8 cellular contexts compared by ENCODE assay signal in genomic region chr22:17999851-18000250, GRCh38. TPM values are rescaled to one million over a fixed set of nuclear protein-coding genes. Genes with fewer than 3 reads are reported as not detected.
DNase-seq lines count a peak whose midpoint lies in the region; ATAC-seq, FAIRE-seq and TF ChIP-seq lines count a peak whose summit lies in the region.

No MANE protein-coding gene starts in this region.

- no peak overlapping the region for H3K4ac ChIP-seq in mesendoderm (ENCODE audit: low read depth, low read length)

- H3K79me2 ChIP-seq in GM23338 (replicated peaks; ENCODE audit: insufficient read depth), result peaks cover 55% of the 10 kb centered on the region
- H3K79me2 ChIP-seq in astrocyte (ENCODE audit: insufficient read depth, low read length), result peaks cover 63% of the 10 kb centered on the region
- H3K79me2 ChIP-seq in mesendoderm (ENCODE audit: control insufficient read depth, insufficient read depth, low read length), result peaks cover 19% of the 10 kb centered on the region

- peaks cover 7% of the 10 kb centered on the region for H3K4me1 Mint-ChIP-seq in GM23338
- H3K4me1 Mint-ChIP-seq in astrocyte (ENCODE audit: low read depth, unreplicated experiment), result peaks cover 26% of the 10 kb centered on the region

- H2BK15ac ChIP-seq in mesendoderm (replicated peaks; ENCODE audit: low read depth), result no peak overlapping the region

- H4K20me1 ChIP-seq in GM23338 (replicated peaks; ENCODE audit: insufficient read depth), result peaks cover 20% of the 10 kb centered on the region; the same call in 1 of the 2 replicates
- peaks cover 49% of the 10 kb centered on the region for H4K20me1 ChIP-seq in astrocyte (ENCODE audit: insufficient read depth, low read length)

- CTCF ChIA-PET in A673 (lab: Charles Lee), result interaction anchor here (0.7 to 0.8 kb wide), 2 partner anchors 40 to 76 kb away, joined by 3 to 5 read pairs; no protein-coding TSS in a partner anchor

- DNase-seq in A673 (ENCODE audit: low spot score) (no peak), GM23338 (ENCODE audit: low spot score) (no peak), astrocyte (ENCODE audit: low read depth) (no peak), mesendoderm (no peak), COLO829 (ENCODE audit: low spot score) (no peak), NCI-H1930 (lab: John Stamatoyannopoulos, UW) (no peak)
- no peak for DNase-seq in stimulated activated CD4-positive, alpha-beta T cell treated with anti-CD3 and anti-CD28 coated beads, Interleukin-4, amount 100 ng/mL, for 1 hour

- ATAC-seq in GM23338 (peak; percentile 7; the same call in 1 of the 3 replicates), GM21360 (IDR thresholded peaks at IDR 0.05; ENCODE audit: unreplicated experiment) (no peak)

- H4K5ac ChIP-seq in mesendoderm (ENCODE audit: low read length), result no peak overlapping the region

- H3K36me3 Mint-ChIP-seq in GM23338 (ENCODE audit: low read depth) (no peaks in the 10 kb centered on the region; the same call in 2 of the 3 replicates), astrocyte (ENCODE audit: low read depth, unreplicated experiment) (peaks cover 5% of the 10 kb centered on the region)

- no peak overlapping the region for H2AFZ ChIP-seq in GM23338
- no peak overlapping the region for H2AFZ ChIP-seq in astrocyte (ENCODE audit: low read depth, low read length)

- FAIRE-seq in astrocyte (lab: Jason Lieb, UNC), result no peak

- H3K27ac ChIP-seq in A673 (ENCODE audit: low read depth, low read length, poor library complexity, severe bottlenecking) (no peak overlapping the region), GM23338 (ENCODE audit: low read depth) (no peak overlapping the region), astrocyte (ENCODE audit: low read depth, low read length) (no peak overlapping the region), mesendoderm (ENCODE audit: low read depth, low read length) (no peak overlapping the region)

- H3K9me3 Mint-ChIP-seq in GM23338 (peaks cover 8% of the 10 kb centered on the region; the same call in 1 of the 3 replicates), astrocyte (ENCODE audit: unreplicated experiment) (no peaks in the 10 kb centered on the region)

- POLR2A ChIA-PET in A673 (lab: Charles Lee; ENCODE audit: low non-redundant PET), result no interaction called here

- H2AK5ac ChIP-seq in mesendoderm (ENCODE audit: low read length), result no peak overlapping the region

- H3K27me3 Mint-ChIP-seq in GM23338 (ENCODE audit: insufficient read depth, low read depth, poor library complexity) (peaks cover 14% of the 10 kb centered on the region), astrocyte (ENCODE audit: low read depth, unreplicated experiment) (no peaks in the 10 kb centered on the region)

- H3K4me2 ChIP-seq in GM23338 (peak overlapping the region; percentile 97), astrocyte (ENCODE audit: low read length) (peak overlapping the region; percentile 93), mesendoderm (ENCODE audit: low read length) (peak overlapping the region; percentile 78)

- BruUV-seq in A673 (replicated peaks; lab: Mats Ljungman, UMichigan), result TSS peak; percentile 43

- no peak overlapping the region for H3K56ac ChIP-seq in mesendoderm (ENCODE audit: low read length)

- H3K9me3 ChIP-seq in A673 (ENCODE audit: low read depth, low read length, poor library complexity, severe bottlenecking) (no peaks in the 10 kb centered on the region), astrocyte (ENCODE audit: insufficient read depth, low read depth, low read length) (no peaks in the 10 kb centered on the region)

- peak overlapping the region; percentile 90 for H3K4me3 ChIP-seq in A673 (ENCODE audit: low read depth, low read length, poor library complexity, severe bottlenecking)
- H3K4me3 ChIP-seq in GM23338, result peak overlapping the region; percentile 84
- peak overlapping the region; percentile 83 for H3K4me3 ChIP-seq in astrocyte (ENCODE audit: insufficient read depth, low read depth, low read length)
- no peak overlapping the region for H3K4me3 ChIP-seq in mesendoderm (ENCODE audit: low read length)

- no peaks in the 10 kb centered on the region; the same call in 1 of the 2 replicates for H3K9me2 ChIP-seq in GM23338 (ENCODE audit: insufficient read depth)

- peaks cover 12% of the 10 kb centered on the region for H3K79me1 ChIP-seq in mesendoderm (ENCODE audit: low read length)

- H2BK120ac ChIP-seq in mesendoderm (ENCODE audit: low read depth, low read length), result no peak overlapping the region

- H2BK5ac ChIP-seq in mesendoderm (ENCODE audit: low read length), result no peak overlapping the region

- no peaks in the 10 kb centered on the region for H3K36me3 ChIP-seq in A673 (ENCODE audit: insufficient read depth, low read length, poor library complexity, severe bottlenecking)
- H3K36me3 ChIP-seq in GM23338 (ENCODE audit: insufficient read depth), result no peaks in the 10 kb centered on the region
- no peaks in the 10 kb centered on the region for H3K36me3 ChIP-seq in astrocyte (ENCODE audit: insufficient read depth, low read length)
- H3K36me3 ChIP-seq in mesendoderm (ENCODE audit: control insufficient read depth, insufficient read depth, low read length), result no peaks in the 10 kb centered on the region

- H3K4me1 ChIP-seq in A673 (ENCODE audit: insufficient read depth, low read length, poor library complexity, severe bottlenecking) (peaks cover 9% of the 10 kb centered on the region), GM23338 (ENCODE audit: insufficient read depth) (peaks cover 10% of the 10 kb centered on the region), astrocyte (ENCODE audit: insufficient read depth, low read length) (peaks cover 12% of the 10 kb centered on the region), mesendoderm (ENCODE audit: control insufficient read depth, low read depth, low read length) (no peaks in the 10 kb centered on the region)

- no peak overlapping the region for H4K8ac ChIP-seq in mesendoderm (ENCODE audit: low read depth, low read length)

- no peak for TF ChIP-seq CTCF in A673 (conservative IDR thresholded peaks at IDR 0.05; ENCODE audit: low read depth, low read length)
- TF ChIP-seq CTCF in GM23338 (conservative IDR thresholded peaks at IDR 0.05; ENCODE audit: low read depth in 2 of 2), result no peak
- no peak for TF ChIP-seq CTCF in astrocyte (IDR thresholded peaks at IDR 0.05; ENCODE audit: insufficient read depth, low read depth, low read length)

- H3K4me3 Mint-ChIP-seq in GM23338 (peak overlapping the region; percentile 70), astrocyte (ENCODE audit: unreplicated experiment) (peak overlapping the region; percentile 86)

- H3K27me3 ChIP-seq in A673 (replicated peaks; ENCODE audit: insufficient read depth, low read depth, low read length, poor library complexity) (no peaks in the 10 kb centered on the region), GM23338 (ENCODE audit: insufficient read depth) (0 out of 2 replicates have a peak, but pooled peaks cover 4% of the 10 kb centered on the region), astrocyte (ENCODE audit: insufficient read depth, low read length) (no peaks in the 10 kb centered on the region), mesendoderm (ENCODE audit: insufficient read depth, low read length, poor library complexity) (no peaks in the 10 kb centered on the region)

- intact Hi-C loops in A673 (cut with micrococcal nuclease; ENCODE audit: unreplicated experiment), result no loop called here

- no CpG with 5 or more reads among the region's 8 CpGs for WGBS in mesendoderm (ENCODE audit: extremely low coverage, insufficient coverage, low lambda C conversion rate)

- H3F3A ChIP-seq in GM23338 (replicated peaks; ENCODE audit: low read depth), result no peaks in the 10 kb centered on the region

- no peak overlapping the region for H3K27ac Mint-ChIP-seq in GM23338
- H3K27ac Mint-ChIP-seq in astrocyte (ENCODE audit: unreplicated experiment), result no peak overlapping the region

- no peak overlapping the region for H3K23ac ChIP-seq in mesendoderm (ENCODE audit: low read length)

- H3K18ac ChIP-seq in mesendoderm (ENCODE audit: low read length), result no peak overlapping the region

- H3K9ac ChIP-seq in astrocyte (ENCODE audit: low read length) (peak overlapping the region; percentile 91), mesendoderm (ENCODE audit: low read length) (no peak overlapping the region)

TF ChIP-seq in GM23338, 12 proteins besides CTCF, POLR2A, EP300 and RAD21 (continues in another document):
- no peak for TF ChIP-seq POLR2AphosphoS5 (IDR thresholded peaks at IDR 0.05; ENCODE audit: low read depth)
- TF ChIP-seq ZNF114 (CRISPR knock-in tag; IDR thresholded peaks at IDR 0.05), result no peak
- no peak for TF ChIP-seq JUNB (IDR thresholded peaks at IDR 0.05; ENCODE audit: unreplicated experiment)
- no peak for TF ChIP-seq ZNF331 (CRISPR knock-in tag; IDR thresholded peaks at IDR 0.05; ENCODE audit: low read depth)
- no peak for TF ChIP-seq EZH2 (IDR thresholded peaks at IDR 0.05; ENCODE audit: low read depth, unreplicated experiment)
- no peak for TF ChIP-seq EZH2phosphoT487 (IDR thresholded peaks at IDR 0.05; ENCODE audit: unreplicated experiment)
- TF ChIP-seq CREB1 (CRISPR knock-in tag; IDR thresholded peaks at IDR 0.05; ENCODE audit: low read depth), result no peak

RNA-seq across cellular contexts. Expression of gene MICAL3, which starts 24.5 kb away (rescaled TPM):
- total RNA-seq in A673 (2021) (63.6 and 63.8 TPM in 2 replicates), astrocyte (101 and 113 TPM in 2 replicates)
- 28.8 and 33.9 TPM in 2 replicates for total RNA-seq in GM23338 (2014; rRNA removed; shearing (Covaris generic))
- polyA plus RNA-seq in GM23338 (2016; fragmentation: Nextera tagmentation; extraction: Ambion mirVana), result 10.1 and 11.4 TPM in 2 replicates
- 17.7 TPM for polyA plus RNA-seq in mesendoderm (2013, experiment 1 of 2)
- 18.7 TPM for polyA plus RNA-seq in mesendoderm (2013, experiment 2 of 2)
